In genomic region chr7:50264908-50265307, GRCh38 we compare ENCODE assay signal across 13 cellular contexts. TPM values are rescaled to one million over a fixed set of nuclear protein-coding genes. Genes with fewer than 3 reads are reported as not detected.
A peak's percentile ranks its signal among the peaks of the same experiment; 100 is the strongest.
DNase-seq lines count a peak whose midpoint lies in the region; ATAC-seq, FAIRE-seq and TF ChIP-seq lines count a peak whose summit lies in the region.
"Had no signal": no experiment of that assay in that cellular context is flagged by ENCODE, and none has a peak within 500 bp of the region (broad histone marks: within the 10 kb centered on the region; RNA-seq: fewer than 3 reads in every experiment).

No MANE protein-coding gene starts in this region.

- peak; percentile 93 for FAIRE-seq in GM19239 (lab: Jason Lieb, UNC)
- FAIRE-seq in GM12878 (lab: Jason Lieb, UNC) = no peak
- FAIRE-seq: H1, keratinocyte had no signal

- POLR2A ChIA-PET in T-cell (lab: Charles Lee) (interaction anchor here (0.6 kb wide), 3 partner anchors 11 to 206 kb away, joined by 3 to 5 read pairs (median 5); no protein-coding TSS in a partner anchor), GM12878 (lab: Charles Lee) (interaction anchor here (1.3 to 13.4 kb wide), 6 partner anchors 9 to 119 kb away, joined by 3 to 165 read pairs (median 6); partner anchors contain the start of gene IKZF1)

- peak in 1 of 2 experiments; percentile 48; a peak in 1 of 4 replicates for TF ChIP-seq EP300 in GM12878 (IDR thresholded peaks at IDR 0.05; ENCODE audit: borderline replicate concordance in 1 of 2, control insufficient read depth in 1 of 2, low read depth in 2 of 2, low read length in 2 of 2)

- no peaks in the 10 kb centered on the region for H3K36me3 ChIP-seq in BLaER1 treated with 17β-estradiol and CSF1 and Interleukin-3, amounts not matched to agents 10 nM and 100 nM
- H3K36me3 ChIP-seq in GM12878 (ENCODE audit: control insufficient read depth in 2 of 2, insufficient read depth in 2 of 2, low read length in 1 of 2) (no peaks in the 10 kb centered on the region), Karpas-422 (ENCODE audit: insufficient read depth, low read length) (no peaks in the 10 kb centered on the region)

- peak overlapping the region; percentile 98 to 100 for H3K27ac Mint-ChIP-seq in T-cell

- H3K4me2 ChIP-seq in BLaER1 treated with 17β-estradiol and CSF1 and Interleukin-3, amounts not matched to agents 10 nM and 100 nM = peak overlapping the region; percentile 79 to 99 (median 96)
- H3K4me2 ChIP-seq in GM12878 (ENCODE audit: control insufficient read depth, insufficient read depth) (peak overlapping the region; percentile 36), Karpas-422 (ENCODE audit: low read depth, low read length, poor library complexity, severe bottlenecking) (no peak overlapping the region)

- H3K9me2 ChIP-seq in Karpas-422 (replicated peaks; ENCODE audit: insufficient read depth, low read length) = no peaks in the 10 kb centered on the region

- H2AFZ ChIP-seq in GM12878 (ENCODE audit: control insufficient read depth, low read depth, low read length) (no peak overlapping the region), Karpas-422 (ENCODE audit: low read length) (no peak overlapping the region)

- DNase-seq in GM19239 (ENCODE audit: insufficient read length, low spot score) (no peak), T-cell (peak in 1 of 34 experiments; percentile 21), GM12878 (ENCODE audit: low read depth, low spot score) (no peak), Karpas-422 (no peak), hippocampal formation (lab: John Stamatoyannopoulos, UW) (no peak), DMS114 treated with DMSO at 0.1 percent for 48 hours (lab: John Stamatoyannopoulos, UW; ENCODE audit: unreplicated experiment) (no peak)
- DNase-seq: aorta had no signal

- intact Hi-C loops in GM12878 (cut with micrococcal nuclease; ENCODE audit: unreplicated experiment) = no loop called here

- no peak for TF ChIP-seq CTCF in GM12878 (IDR thresholded peaks at IDR 0.05 in 2 of 3, conservative IDR thresholded peaks at IDR 0.05 in 1 of 3; ENCODE audit: control insufficient read depth in 2 of 3, extremely low read depth in 1 of 3, insufficient read depth in 1 of 3, low read depth in 3 of 3, low read length in 3 of 3)

- H3K79me2 ChIP-seq in GM12878 (ENCODE audit: control insufficient read depth, insufficient read depth, low read length) = no peaks in the 10 kb centered on the region
- H3K79me2 ChIP-seq in Karpas-422 (ENCODE audit: low read length) = no peaks in the 10 kb centered on the region

- in situ Hi-C loops in GM12878 (cut with MboI) = no loop called here

- no peaks in the 10 kb centered on the region for H3K27me3 ChIP-seq in BLaER1 treated with 17β-estradiol and CSF1 and Interleukin-3, amounts not matched to agents 10 nM and 100 nM
- no peaks in the 10 kb centered on the region for H3K27me3 ChIP-seq in GM12878 (replicated peaks in 1 of 2; ENCODE audit: control insufficient read depth in 2 of 2, insufficient read depth in 2 of 2, low read length in 1 of 2)
- H3K27me3 ChIP-seq in Karpas-422 (ENCODE audit: low read length) = no peaks in the 10 kb centered on the region

- SMC1A ChIA-PET in GM12878 (lab: Charles Lee; ENCODE audit: uncharacterized antibody, unreplicated experiment) = interaction anchor here (0.8 to 18.0 kb wide), 18 partner anchors 9 to 155 kb away, joined by 3 to 356 read pairs (median 12); partner anchors contain the start of gene IKZF1

- H3K27me3 Mint-ChIP-seq in T-cell = no peaks in the 10 kb centered on the region

- no peaks in the 10 kb centered on the region for H3K36me3 Mint-ChIP-seq in T-cell

- RAD21 ChIA-PET in GM12878 (lab: Charles Lee; ENCODE audit: unreplicated experiment) = interaction anchor here (1.0 to 15.0 kb wide), 9 partner anchors 10 to 118 kb away, joined by 3 to 293 read pairs (median 8); partner anchors contain the start of gene IKZF1

- peaks cover 81 to 90% (median 87%) of the 10 kb centered on the region in 10 experiments for H3K4me1 ChIP-seq in BLaER1 treated with 17β-estradiol and CSF1 and Interleukin-3, amounts not matched to agents 10 nM and 100 nM
- H3K4me1 ChIP-seq in GM12878 (ENCODE audit: control insufficient read depth, insufficient read depth, low read length) (peaks cover 77% of the 10 kb centered on the region), Karpas-422 (ENCODE audit: low read length) (peaks cover 80% of the 10 kb centered on the region)

- WGBS in GM12878 (ENCODE audit: insufficient coverage, insufficient replicate concordance, low lambda C conversion rate, missing lambda C conversion rate) = 0% methylated on average over 3 of the region's 3 CpGs

- H3K9ac ChIP-seq in BLaER1 treated with 17β-estradiol and CSF1 and Interleukin-3, amounts not matched to agents 10 nM and 100 nM = no peak overlapping the region
- H3K9ac ChIP-seq in GM12878 (ENCODE audit: control insufficient read depth, insufficient read depth, low read length) = no peak overlapping the region
- H3K9ac ChIP-seq in Karpas-422 (ENCODE audit: low read length) = no peak overlapping the region

- no peaks in the 10 kb centered on the region for H4K20me1 ChIP-seq in BLaER1 treated with 17β-estradiol and CSF1 and Interleukin-3, amounts not matched to agents 10 nM and 100 nM
- no peaks in the 10 kb centered on the region for H4K20me1 ChIP-seq in GM12878 (ENCODE audit: control insufficient read depth, insufficient read depth)
- no peaks in the 10 kb centered on the region for H4K20me1 ChIP-seq in Karpas-422 (ENCODE audit: insufficient read depth, low read depth, low read length)

- peak overlapping the region; percentile 37 to 87 (median 41) for H3K4me3 Mint-ChIP-seq in T-cell

- peak overlapping the region in 3 of 11 experiments; percentile 6 to 80 (median 26); a peak in 4 of 22 replicates for H3K27ac ChIP-seq in BLaER1 treated with 17β-estradiol and CSF1 and Interleukin-3, amounts not matched to agents 10 nM and 100 nM
- H3K27ac ChIP-seq in GM12878 (ENCODE audit: control insufficient read depth, insufficient read depth) = no peak overlapping the region
- no peak overlapping the region for H3K27ac ChIP-seq in Karpas-422 (ENCODE audit: low read length)
- H3K27ac ChIP-seq: C4-2B had no signal

- ATAC-seq in T-cell (replicated peaks in 1 of 4) (peak in 2 of 4 experiments; percentile 14 to 30), GM12878 (peak; percentile 27), HG03045 (IDR thresholded peaks at IDR 0.05; ENCODE audit: unreplicated experiment) (no peak)
- ATAC-seq: esophagus mucosa had no signal

- H3K4me3 ChIP-seq in BLaER1 treated with 17β-estradiol and CSF1 and Interleukin-3, amounts not matched to agents 10 nM and 100 nM = no peak overlapping the region
- H3K4me3 ChIP-seq in GM12878 = no peak overlapping the region
- no peak overlapping the region for H3K4me3 ChIP-seq in Karpas-422 (ENCODE audit: low read length)

- BruUV-seq in GM12878 (replicated peaks; lab: Mats Ljungman, UMichigan) = no TSS peak

- peaks cover 0 to under 1% (median 0%) of the 10 kb centered on the region in 3 donors for H3K9me3 Mint-ChIP-seq in T-cell

- peaks cover 100% of the 10 kb centered on the region in 3 donors for H3K4me1 Mint-ChIP-seq in T-cell

- TF ChIP-seq POLR2A in GM12878 (IDR thresholded peaks at IDR 0.05; ENCODE audit: low read depth, low read length) = no peak

- peaks cover 0 to 3% (median 0%) of the 10 kb centered on the region in 11 experiments; a peak in 3 of 22 replicates for H3K9me3 ChIP-seq in BLaER1 treated with 17β-estradiol and CSF1 and Interleukin-3, amounts not matched to agents 10 nM and 100 nM (replicated peaks in 1 of 11)
- H3K9me3 ChIP-seq in GM12878 (replicated peaks; ENCODE audit: control insufficient read depth, insufficient read depth, low read length) (no peaks in the 10 kb centered on the region; the same call in 1 of the 3 replicates), Karpas-422 (ENCODE audit: low read length) (no peaks in the 10 kb centered on the region)

- TF ChIP-seq RAD21 in GM12878 (IDR thresholded peaks at IDR 0.05; ENCODE audit: insufficient read depth, low read depth, low read length) = 0 out of 2 replicates have a peak, but pooled peaks have one; percentile 0

- CTCF ChIA-PET in T-cell (lab: Charles Lee) (interaction anchor here (0.6 to 1.3 kb wide), 3 partner anchors 23 to 103 kb away, joined by 3 to 4 read pairs (median 4); no protein-coding TSS in a partner anchor), GM12878 (lab: Yijun Ruan, JAX) (interaction anchor here (0.8 to 15.9 kb wide), 15 partner anchors 9 to 153 kb away, joined by 3 to 250 read pairs (median 4); partner anchors contain the start of gene IKZF1)

TF ChIP-seq in GM12878, 131 proteins besides CTCF, POLR2A, EP300 and RAD21 (continues in another document):
- no peak for TF ChIP-seq ZNF622 (IDR thresholded peaks at IDR 0.05)

RNA-seq across cellular contexts. Expression of gene IKZF1, which starts 39.6 kb away (rescaled TPM):
- total RNA-seq in T-cell (100 to 1,000 TPM; 429 to 525 (median 494) TPM), GM12878 (2014; rRNA removed) (101 and 104 TPM in 2 replicates), GM12878 (2014; rRNA removed; fragmentation: Illumina TruSeq; extraction: Trizol) (69.5 and 70.2 TPM in 2 replicates), GM12878 (2021) (125 and 131 TPM in 2 replicates)
- 250 and 261 TPM in 2 replicates for total RNA-seq in GM12878 (2013; cell fraction: nucleolus; rRNA removed)
- polyA plus RNA-seq in GM12878 (2011; ENCODE audit: low read depth) = 23.9 TPM
- polyA plus RNA-seq in GM12878 (2011; rRNA removed) (58.5 and 61.7 TPM in 2 replicates), GM12878 (2014; fragmentation: Illumina TruSeq; extraction: Trizol) (73.0 and 73.8 TPM in 2 replicates), GM12878 (2014; fragmentation: Nextera tagmentation; extraction: Ambion mirVana) (10 to 100 TPM; 27.2 to 29.8 TPM), GM12878 (2014; rRNA removed) (60.3 and 64.2 TPM in 2 replicates), GM12878 (2016; fragmentation: Nextera tagmentation; extraction: Ambion mirVana) (10 to 100 TPM; 82.5 to 95.3 TPM)
- polyA plus RNA-seq in GM12878 (2011; cell fraction: cytosol; rRNA removed) = 60.4 and 68.7 TPM in 2 replicates
- polyA plus RNA-seq in GM12878 (2011; cell fraction: nucleus; rRNA removed) = 76.4 and 80.1 TPM in 2 replicates
- polyA plus RNA-seq in GM12878 (2012) = 30.9 and 31.5 TPM in 2 replicates
- 133 and 138 TPM in 2 replicates for polyA minus RNA-seq in GM12878 (2011; rRNA and poly(A)+ RNA removed)
- polyA minus RNA-seq in GM12878 (2011; cell fraction: cytosol; rRNA and poly(A)+ RNA removed) = 59.5 and 62.5 TPM in 2 replicates
- polyA minus RNA-seq in GM12878 (2011; cell fraction: nucleus; rRNA and poly(A)+ RNA removed) = 108 and 193 TPM in 2 replicates
- 117 and 118 TPM in 2 replicates for total RNA-seq in Karpas-422 (2014; rRNA removed; shearing (Covaris generic); ENCODE audit: low replicate concordance)
- polyA plus RNA-seq: keratinocyte had no signal
